In genomic region chr1:116311756-116312691, GRCh38 we compare ENCODE assay signal across 12 cellular contexts.
A peak's percentile ranks its signal among the peaks of the same experiment; 100 is the strongest.
DNase-seq lines count a peak whose midpoint lies in the region; ATAC-seq and TF ChIP-seq lines count a peak whose summit lies in the region.
"Had no signal": no experiment of that assay in that cellular context is flagged by ENCODE, and none has a peak within 500 bp of the region (broad histone marks: within the 10 kb centered on the region; RNA-seq: fewer than 3 reads in every experiment).

No MANE protein-coding gene starts in this region.

- no peak overlapping the region for H3K27ac Mint-ChIP-seq in MCF 10A (ENCODE audit: low read depth, unreplicated experiment)
- H3K27ac Mint-ChIP-seq: dendritic cell treated with granulocyte-macrophage colony-stimulating factor and Interleukin-4, amounts not matched to agents 40 ng/mL and 50 ng/mL, for 4 days; immature natural killer cell; T-helper 2 cell treated with Interferon-gamma antibody and Interleukin-4, amounts not matched to agents 5 μg/mL and 100 μg/mL, for 36 hours had no signal

- TF ChIP-seq EP300 in upper lobe of left lung (IDR thresholded peaks at IDR 0.05): peak in 1 of 4 donors; percentile 21

- intact Hi-C loops in MCF 10A (cut with micrococcal nuclease): no loop called here

- H3K4me1 Mint-ChIP-seq in MCF 10A (ENCODE audit: insufficient read depth, unreplicated experiment): peaks cover 11% of the 10 kb centered on the region
- H3K4me1 Mint-ChIP-seq: immature natural killer cell had no signal

- no peaks in the 10 kb centered on the region for H3K27me3 Mint-ChIP-seq in MCF 10A (ENCODE audit: insufficient read depth, unreplicated experiment)
- H3K27me3 Mint-ChIP-seq: dendritic cell treated with granulocyte-macrophage colony-stimulating factor and Interleukin-4, amounts not matched to agents 40 ng/mL and 50 ng/mL, for 4 days had no signal

- H3K4me3 Mint-ChIP-seq in MCF 10A (ENCODE audit: unreplicated experiment): no peak overlapping the region
- H3K4me3 Mint-ChIP-seq: dendritic cell treated with granulocyte-macrophage colony-stimulating factor and Interleukin-4, amounts not matched to agents 40 ng/mL and 50 ng/mL, for 4 days; immature natural killer cell; T-helper 2 cell treated with Interferon-gamma antibody and Interleukin-4, amounts not matched to agents 5 μg/mL and 100 μg/mL, for 36 hours had no signal

- DNase-seq in T47D (ENCODE audit: low read depth in 1 of 2, low spot score in 1 of 2): peak; percentile 34 to 89
- DNase-seq in MCF 10A (ENCODE audit: unreplicated experiment): no peak
- DNase-seq in anterior cingulate cortex (lab: John Stamatoyannopoulos, UW): peak in 35 of 58 donors; percentile 3 to 71 (median 30)
- DNase-seq in lung (ENCODE audit: low spot score): peak; percentile 58
- peak in 1 of 2 donors; percentile 70 for DNase-seq in upper lobe of left lung
- DNase-seq in coronary artery (ENCODE audit: low spot score): no peak
- no peak for DNase-seq in NK-92 (lab: John Stamatoyannopoulos, UW; ENCODE audit: unreplicated experiment)
- DNase-seq: immature natural killer cell, NCI-H1436 had no signal

- no peaks in the 10 kb centered on the region for H3K9me3 Mint-ChIP-seq in MCF 10A (ENCODE audit: unreplicated experiment)
- H3K9me3 Mint-ChIP-seq: dendritic cell treated with granulocyte-macrophage colony-stimulating factor and Interleukin-4, amounts not matched to agents 40 ng/mL and 50 ng/mL, for 4 days; immature natural killer cell; T-helper 2 cell treated with Interferon-gamma antibody and Interleukin-4, amounts not matched to agents 5 μg/mL and 100 μg/mL, for 36 hours had no signal

- peaks cover 0 to 9% of the 10 kb centered on the region in 2 donors for H3K4me1 ChIP-seq in lung (ENCODE audit: control insufficient read depth in 2 of 2, insufficient read depth in 2 of 2, low read length in 2 of 2)
- H3K4me1 ChIP-seq in upper lobe of left lung: peaks cover 0 to 21% (median 20%) of the 10 kb centered on the region in 4 donors

- TF ChIP-seq CTCF in MCF 10A (IDR thresholded peaks at IDR 0.05; ENCODE audit: unreplicated experiment): no peak
- TF ChIP-seq CTCF in lung (IDR thresholded peaks at IDR 0.05; ENCODE audit: control extremely low read depth, extremely low read depth): no peak
- no peak for TF ChIP-seq CTCF in upper lobe of left lung (IDR thresholded peaks at IDR 0.05)
- TF ChIP-seq CTCF in coronary artery (IDR thresholded peaks at IDR 0.05): no peak

- H3K36me3 ChIP-seq in lung (ENCODE audit: control insufficient read depth in 2 of 2, insufficient read depth in 2 of 2, low read length in 2 of 2): no peaks in the 10 kb centered on the region
- H3K36me3 ChIP-seq in upper lobe of left lung: no peaks in the 10 kb centered on the region

- 68 to 83% methylated on average over 15 of the region's 15 CpGs for WGBS in lung, 2 donors
- WGBS in upper lobe of left lung, 2 donors: 62 to 66% methylated on average over 14 to 15 of the region's 15 CpGs

- peak in 1 of 4 donors; percentile 13 for TF ChIP-seq POLR2A in upper lobe of left lung (IDR thresholded peaks at IDR 0.05)

- H3K9me3 ChIP-seq in lung (ENCODE audit: control insufficient read depth in 2 of 2, insufficient read depth in 1 of 2, low read length in 1 of 2): no peaks in the 10 kb centered on the region
- H3K9me3 ChIP-seq in upper lobe of left lung: no peaks in the 10 kb centered on the region

- BruUV-seq in MCF 10A (replicated peaks; lab: Mats Ljungman, UMichigan): no TSS peak

- no peak overlapping the region for H3K4me3 ChIP-seq in lung
- no peak overlapping the region for H3K4me3 ChIP-seq in upper lobe of left lung
- no peak overlapping the region for H3K4me3 ChIP-seq in coronary artery

- POLR2A ChIA-PET in MCF 10A (lab: Yijun Ruan, JAX): interaction anchor here (0.6 to 3.3 kb wide), 3 partner anchors 15 to 33 kb away, joined by 3 to 14 read pairs (median 3); no protein-coding TSS in a partner anchor

- in situ Hi-C loops in T47D (cut with HindIII; ENCODE audit: low pct_unique_long_range_greater_than_20kb, low sequenced_read_pairs): no loop called here

- no peaks in the 10 kb centered on the region for H3K36me3 Mint-ChIP-seq in MCF 10A (ENCODE audit: insufficient read depth, unreplicated experiment)
- H3K36me3 Mint-ChIP-seq: immature natural killer cell had no signal

- CTCF ChIA-PET in MCF 10A (lab: Yijun Ruan, JAX): interaction anchor here (0.6 kb wide), 1 partner anchor 56 kb away, joined by 4 read pairs; no protein-coding TSS in a partner anchor

- H3K27me3 ChIP-seq in lung (ENCODE audit: control insufficient read depth, insufficient read depth) (no peaks in the 10 kb centered on the region), upper lobe of left lung (no peaks in the 10 kb centered on the region)

- H3K27ac ChIP-seq in lung (ENCODE audit: low read depth in 1 of 2, low read length in 1 of 2) (peak overlapping the region in 1 of 2 donors; percentile 84), upper lobe of left lung (peak overlapping the region; percentile 57 to 80 (median 68)), coronary artery (no peak overlapping the region)

- ATAC-seq in lung (ENCODE audit: insufficient read depth, low FRiP score) (peak; percentile 37), upper lobe of left lung (ENCODE audit: low FRiP score in 2 of 2) (peak; percentile 55 to 86), HG03520 (IDR thresholded peaks at IDR 0.05; ENCODE audit: unreplicated experiment) (no peak)

Comparison
In these comparisons a context has a peak if more than half of its experiments do, and no peak if none do; other contexts are left out.
1. DNase-seq: peak in T47D (2 of 2), anterior cingulate cortex (35 of 58) and lung (single experiment); none in MCF 10A (single experiment), coronary artery (single experiment) and NK-92 (single experiment).
2. H3K27ac ChIP-seq: peak in upper lobe of left lung (4 of 4); none in coronary artery (0 of 2).